ENCODE assay signal across 13 cellular contexts in genomic region chr2:64982311-64982857, GRCh38. TPM values are rescaled to one million over a fixed set of nuclear protein-coding genes. Genes with fewer than 3 reads are reported as not detected.
DNase-seq lines count a peak whose midpoint lies in the region; ATAC-seq and TF ChIP-seq lines count a peak whose summit lies in the region.
"Had no signal": no experiment of that assay in that cellular context is flagged by ENCODE, and none has a peak within 500 bp of the region (broad histone marks: within the 10 kb centered on the region; RNA-seq: fewer than 3 reads in every experiment).

No MANE protein-coding gene starts in this region.

- H3K4me1 Mint-ChIP-seq in activated CD8-positive, alpha-beta T cell treated with anti-CD3 and anti-CD28 coated beads for 36 hours (ENCODE audit: low read depth) = peaks cover 32% of the 10 kb centered on the region
- peaks cover 66% of the 10 kb centered on the region for H3K4me1 Mint-ChIP-seq in activated CD8-positive, alpha-beta T cell treated with anti-CD3 and anti-CD28 coated beads, Interleukin-2, amount 10 ng/mL, durations not matched to agents 7 days and 5 days (ENCODE audit: low read depth)
- peaks cover 11% of the 10 kb centered on the region for H3K4me1 Mint-ChIP-seq in mesothelial cell of epicardium

- no peak overlapping the region for H3K9ac ChIP-seq in GM23248

- H3K36me3 Mint-ChIP-seq in activated CD8-positive, alpha-beta T cell treated with anti-CD3 and anti-CD28 coated beads for 36 hours (ENCODE audit: low read depth) = no peaks in the 10 kb centered on the region
- peaks cover 7% of the 10 kb centered on the region for H3K36me3 Mint-ChIP-seq in activated CD8-positive, alpha-beta T cell treated with anti-CD3 and anti-CD28 coated beads, Interleukin-2, amount 10 ng/mL, durations not matched to agents 7 days and 5 days (ENCODE audit: low read depth)
- no peaks in the 10 kb centered on the region for H3K36me3 Mint-ChIP-seq in mesothelial cell of epicardium

- H3K27ac ChIP-seq in right lobe of liver (peak overlapping the region; percentile 56 to 69 (median 62)), GM23248 (no peak overlapping the region)
- H3K27ac ChIP-seq: sigmoid colon had no signal

- 17% methylated on average over 2 of the region's 2 CpGs for WGBS in right lobe of liver (ENCODE audit: insufficient coverage, low coverage, low lambda C conversion rate, missing lambda C conversion rate)
- WGBS in GM23248 (ENCODE audit: low coverage in 1 of 2, low lambda C conversion rate in 2 of 2, missing lambda C conversion rate in 2 of 2), 2 experiments = 65 to 66% methylated on average over 2 of the region's 2 CpGs

- H3K4me3 ChIP-seq in right lobe of liver = no peak overlapping the region
- H3K4me3 ChIP-seq in GM23248 = no peak overlapping the region
- H3K4me3 ChIP-seq: MG63, sigmoid colon had no signal

- peaks cover 1% of the 10 kb centered on the region for H3K27me3 Mint-ChIP-seq in activated CD8-positive, alpha-beta T cell treated with anti-CD3 and anti-CD28 coated beads for 36 hours
- peaks cover 16% of the 10 kb centered on the region for H3K27me3 Mint-ChIP-seq in activated CD8-positive, alpha-beta T cell treated with anti-CD3 and anti-CD28 coated beads, Interleukin-2, amount 10 ng/mL, durations not matched to agents 7 days and 5 days (ENCODE audit: low read depth)
- no peaks in the 10 kb centered on the region for H3K27me3 Mint-ChIP-seq in mesothelial cell of epicardium (ENCODE audit: low read depth)

- H3K4me2 ChIP-seq in GM23248 (ENCODE audit: unreplicated experiment) = no peak overlapping the region

- no peaks in the 10 kb centered on the region for H3K9me3 Mint-ChIP-seq in activated CD8-positive, alpha-beta T cell treated with anti-CD3 and anti-CD28 coated beads for 36 hours
- H3K9me3 Mint-ChIP-seq in activated CD8-positive, alpha-beta T cell treated with anti-CD3 and anti-CD28 coated beads, Interleukin-2, amount 10 ng/mL, durations not matched to agents 7 days and 5 days (ENCODE audit: insufficient read depth) = no peaks in the 10 kb centered on the region
- H3K9me3 Mint-ChIP-seq in mesothelial cell of epicardium = no peaks in the 10 kb centered on the region

- intact Hi-C loops in activated CD8-positive, alpha-beta T cell treated with anti-CD3 and anti-CD28 coated beads for 36 hours (cut with micrococcal nuclease) = no loop called here
- intact Hi-C loops in right lobe of liver (cut with DNase I) = no loop called here

- in situ Hi-C loops in GM23248 (cut with MboI) = no loop called here

- no peaks in the 10 kb centered on the region for H4K20me1 ChIP-seq in GM23248 (ENCODE audit: insufficient read depth)

- POLR2A ChIA-PET in activated CD8-positive, alpha-beta T cell treated with anti-CD3 and anti-CD28 coated beads for 36 hours (lab: Charles Lee) = interaction anchor here (1.7 kb wide), 1 partner anchor 8 kb away, joined by 4 read pairs; no protein-coding TSS in a partner anchor
- POLR2A ChIA-PET in activated CD8-positive, alpha-beta T cell treated with anti-CD3 and anti-CD28 coated beads, Interleukin-2, amount 10 ng/mL, durations not matched to agents 7 days and 5 days (lab: Charles Lee) = interaction anchor here (1.5 kb wide), 1 partner anchor 36 kb away, joined by 5 read pairs; no protein-coding TSS in a partner anchor

- H3K27ac Mint-ChIP-seq in activated CD8-positive, alpha-beta T cell treated with anti-CD3 and anti-CD28 coated beads for 36 hours = peak overlapping the region; percentile 32
- H3K27ac Mint-ChIP-seq in activated CD8-positive, alpha-beta T cell treated with anti-CD3 and anti-CD28 coated beads, Interleukin-2, amount 10 ng/mL, durations not matched to agents 7 days and 5 days = no peak overlapping the region
- H3K27ac Mint-ChIP-seq in mesothelial cell of epicardium = no peak overlapping the region

- H3K9me2 ChIP-seq in GM23248 (ENCODE audit: insufficient read depth) = no peaks in the 10 kb centered on the region

- peaks cover 6% of the 10 kb centered on the region; the same call in 1 of the 2 replicates for H3F3A ChIP-seq in GM23248 (ENCODE audit: insufficient read depth)

- no peak for DNase-seq in activated CD8-positive, alpha-beta T cell treated with anti-CD3 and anti-CD28 coated beads for 36 hours
- no peak for DNase-seq in activated CD8-positive, alpha-beta T cell treated with anti-CD3 and anti-CD28 coated beads, Interleukin-2, amount 10 ng/mL, durations not matched to agents 7 days and 5 days
- no peak for DNase-seq in right lobe of liver
- no peak for DNase-seq in mesothelial cell of epicardium (ENCODE audit: low spot score in 2 of 2, unreplicated experiment in 2 of 2)
- DNase-seq in GM23248 = no peak
- DNase-seq: activated CD8-positive, alpha-beta memory T cell treated with anti-CD3 and anti-CD28 coated beads, Interleukin-2, amount 50 U/mL, for 48 hours; DMS53; MG63; NCI-H524; sigmoid colon had no signal

- CTCF ChIA-PET in activated CD8-positive, alpha-beta T cell treated with anti-CD3 and anti-CD28 coated beads for 36 hours (lab: Charles Lee) = interaction anchor here (0.8 to 1.2 kb wide), 3 partner anchors 47 to 76 kb away, joined by 3 to 8 read pairs (median 4); no protein-coding TSS in a partner anchor
- CTCF ChIA-PET in activated CD8-positive, alpha-beta T cell treated with anti-CD3 and anti-CD28 coated beads, Interleukin-2, amount 10 ng/mL, durations not matched to agents 7 days and 5 days (lab: Charles Lee) = interaction anchor here (1.0 to 1.7 kb wide), 2 partner anchors 40 to 65 kb away, joined by 3 to 10 read pairs; no protein-coding TSS in a partner anchor

- H3K79me2 ChIP-seq in GM23248 (ENCODE audit: insufficient read depth) = no peaks in the 10 kb centered on the region

- H3K4me1 ChIP-seq in right lobe of liver (peaks cover 0 to 28% (median 8%) of the 10 kb centered on the region in 4 donors), GM23248 (ENCODE audit: insufficient read depth) (peaks cover 8% of the 10 kb centered on the region; the same call in 1 of the 2 replicates)

- no peak for TF ChIP-seq POLR2A in right lobe of liver (IDR thresholded peaks at IDR 0.05)

- no peak overlapping the region for H2AFZ ChIP-seq in GM23248

- peak; percentile 69 for ATAC-seq in activated CD8-positive, alpha-beta T cell treated with anti-CD3 and anti-CD28 coated beads for 36 hours
- ATAC-seq in activated CD8-positive, alpha-beta T cell treated with anti-CD3 and anti-CD28 coated beads, Interleukin-2, amount 10 ng/mL, durations not matched to agents 7 days and 5 days = no peak
- ATAC-seq in GM21529 (IDR thresholded peaks at IDR 0.05; ENCODE audit: unreplicated experiment) (peak; percentile 69), HG03432 (IDR thresholded peaks at IDR 0.05; ENCODE audit: unreplicated experiment) (peak; percentile 63), right lobe of liver (peak; percentile 37 to 72 (median 66)), HG03045 (IDR thresholded peaks at IDR 0.05; ENCODE audit: unreplicated experiment) (no peak)

- H3K36me3 ChIP-seq in right lobe of liver = no peaks in the 10 kb centered on the region
- H3K36me3 ChIP-seq in GM23248 (ENCODE audit: low read depth) = no peaks in the 10 kb centered on the region
- H3K36me3 ChIP-seq: MG63, sigmoid colon had no signal

- TF ChIP-seq CTCF in activated CD8-positive, alpha-beta T cell treated with anti-CD3 and anti-CD28 coated beads for 36 hours (IDR thresholded peaks at IDR 0.05) = no peak
- TF ChIP-seq CTCF in right lobe of liver (IDR thresholded peaks at IDR 0.05) (no peak), mesothelial cell of epicardium (IDR thresholded peaks at IDR 0.05; ENCODE audit: unreplicated experiment) (no peak)

- H3K9me3 ChIP-seq in right lobe of liver (no peaks in the 10 kb centered on the region), GM23248 (ENCODE audit: low read depth) (no peaks in the 10 kb centered on the region)
- H3K9me3 ChIP-seq: MG63, sigmoid colon had no signal

- H3K27me3 ChIP-seq in right lobe of liver (no peaks in the 10 kb centered on the region), GM23248 (replicated peaks; ENCODE audit: insufficient read depth) (no peaks in the 10 kb centered on the region)
- H3K27me3 ChIP-seq: MG63, sigmoid colon had no signal

- H3K4me3 Mint-ChIP-seq in activated CD8-positive, alpha-beta T cell treated with anti-CD3 and anti-CD28 coated beads for 36 hours = no peak overlapping the region
- H3K4me3 Mint-ChIP-seq in activated CD8-positive, alpha-beta T cell treated with anti-CD3 and anti-CD28 coated beads, Interleukin-2, amount 10 ng/mL, durations not matched to agents 7 days and 5 days = no peak overlapping the region
- H3K4me3 Mint-ChIP-seq in mesothelial cell of epicardium = no peak overlapping the region

RNA-seq across cellular contexts. Expression of gene SLC1A4, which starts 6.8 kb away (rescaled TPM):
- 10 to 100 TPM; 14.6 to 14.9 TPM for total RNA-seq in activated CD8-positive, alpha-beta T cell treated with anti-CD3 and anti-CD28 coated beads for 36 hours
- 10 to 100 TPM; 48.8 to 50.1 TPM for total RNA-seq in activated CD8-positive, alpha-beta T cell treated with anti-CD3 and anti-CD28 coated beads, Interleukin-2, amount 10 ng/mL, durations not matched to agents 7 days and 5 days
- 10 to 100 TPM in 4 of 6 experiments, 1 to 10 TPM in 2; 7.2 to 21.7 (median 12.4) TPM for total RNA-seq in right lobe of liver
- 4.3 to 6.0 TPM (median 5.3 TPM) in 3 replicates for total RNA-seq in mesothelial cell of epicardium
- total RNA-seq in GM23248 (2014; rRNA removed; shearing (Covaris generic)) = 51.9 and 62.3 TPM in 2 replicates
- polyA plus RNA-seq in GM23248 (2016; fragmentation: Nextera tagmentation; extraction: Ambion mirVana) = 25.6 and 27.4 TPM in 2 replicates

Comparison
In these comparisons a context has a peak if more than half of its experiments do, and no peak if none do; other contexts are left out.
1. ATAC-seq: peak in activated CD8-positive, alpha-beta T cell treated with anti-CD3 and anti-CD28 coated beads for 36 hours (single experiment), GM21529 (single experiment), HG03432 (single experiment) and right lobe of liver (4 of 4); none in activated CD8-positive, alpha-beta T cell treated with anti-CD3 and anti-CD28 coated beads, Interleukin-2, amount 10 ng/mL, durations not matched to agents 7 days and 5 days (single experiment) and HG03045 (single experiment).